ENCODE assay signal across 8 cellular contexts in the genomic region with DNA sequence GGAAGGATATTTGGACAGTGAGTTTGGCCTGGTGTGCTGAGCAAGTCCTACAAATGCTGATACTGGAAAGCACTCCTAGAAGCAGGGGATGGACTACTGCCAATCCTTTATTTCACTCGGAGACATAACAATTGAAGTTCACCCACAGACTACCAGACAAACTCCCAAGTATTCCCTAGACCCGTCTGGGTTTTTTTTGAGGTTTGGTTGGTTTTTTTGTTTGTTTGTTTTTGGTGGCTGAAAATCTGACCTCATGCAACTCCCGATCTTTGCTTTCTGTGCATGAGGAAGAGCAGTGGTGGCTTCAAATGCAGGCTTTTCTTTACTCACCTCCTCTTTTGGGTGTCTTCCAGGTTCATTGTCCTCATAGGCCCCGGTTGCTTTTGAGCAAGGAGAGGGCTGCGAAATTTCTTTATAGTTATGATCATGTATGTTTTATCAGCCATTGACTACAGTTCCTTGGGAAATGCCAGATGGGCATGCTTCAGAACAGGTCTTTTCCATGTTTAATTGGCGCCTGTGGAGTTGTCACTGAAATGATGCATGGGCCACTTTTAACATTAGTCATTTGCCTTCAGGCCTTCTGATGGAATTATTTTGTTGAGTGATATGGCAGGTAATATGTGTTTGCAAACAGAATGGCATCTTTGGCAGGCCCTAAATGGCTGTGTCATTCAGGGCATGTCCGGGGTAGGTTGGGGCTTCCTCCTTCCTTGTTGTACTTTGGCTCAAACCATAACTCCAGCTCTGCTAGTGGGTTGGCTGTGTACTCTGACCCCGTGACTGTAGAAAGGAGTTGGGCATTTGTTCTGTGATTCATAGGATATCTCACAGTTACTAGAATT. TPM values are rescaled to one million over a fixed set of nuclear protein-coding genes. Genes with fewer than 3 reads are reported as not detected.
DNase-seq lines count a peak whose midpoint lies in the region; ATAC-seq and TF ChIP-seq lines count a peak whose summit lies in the region.

No MANE protein-coding gene starts in this region.

- no peak overlapping the region for H2AFZ ChIP-seq in mesenchymal stem cell (ENCODE audit: low read depth, low read length)

- ATAC-seq in HG03060 (IDR thresholded peaks at IDR 0.05; ENCODE audit: low read depth, unreplicated experiment) (peak; percentile 30), HG02678 (IDR thresholded peaks at IDR 0.05; ENCODE audit: unreplicated experiment) (no peak)

- H3K4ac ChIP-seq in mesenchymal stem cell (ENCODE audit: low read depth in 1 of 2, low read length in 2 of 2), result no peak overlapping the region

- peak overlapping the region; percentile 6 for H4K8ac ChIP-seq in mesenchymal stem cell (ENCODE audit: low read length)

- H3K18ac ChIP-seq in mesenchymal stem cell (ENCODE audit: low read depth in 1 of 2, low read length in 2 of 2), result no peak overlapping the region

- TF ChIP-seq CTCF in Caco-2 (IDR thresholded peaks at IDR 0.05; ENCODE audit: insufficient read depth in 1 of 2, low read depth in 1 of 2, low read length in 1 of 2, severe bottlenecking in 1 of 2, unreplicated experiment in 1 of 2), result no peak

- BruUV-seq in Caco-2 (replicated peaks; lab: Mats Ljungman, UMichigan), result no TSS peak

- H3K9ac ChIP-seq in mesenchymal stem cell (ENCODE audit: low read length), result no peak overlapping the region

- H3K27ac ChIP-seq in mesenchymal stem cell (ENCODE audit: low read length, poor library complexity, severe bottlenecking), result peak overlapping the region; percentile 36

- no peak overlapping the region for H2BK15ac ChIP-seq in mesenchymal stem cell (ENCODE audit: low read depth, poor library complexity, severe bottlenecking)

- H3K4me1 Mint-ChIP-seq in Caco-2 (ENCODE audit: low read depth, unreplicated experiment), result peaks cover 18% of the 10 kb centered on the region
- peaks cover 64% of the 10 kb centered on the region for H3K4me1 Mint-ChIP-seq in activated CD4-positive, alpha-beta memory T cell treated with anti-CD3 and anti-CD28 coated beads for 36 hours (ENCODE audit: low read depth)

- no peak overlapping the region for H2AK5ac ChIP-seq in mesenchymal stem cell (ENCODE audit: low read length, severe bottlenecking)

- peak overlapping the region; percentile 49 for H3K4me2 ChIP-seq in mesenchymal stem cell (ENCODE audit: low read length, poor library complexity, severe bottlenecking)

- no peaks in the 10 kb centered on the region for H3K27me3 Mint-ChIP-seq in Caco-2 (ENCODE audit: insufficient read depth, unreplicated experiment)
- no peaks in the 10 kb centered on the region for H3K27me3 Mint-ChIP-seq in activated CD4-positive, alpha-beta memory T cell treated with anti-CD3 and anti-CD28 coated beads for 36 hours

- POLR2A ChIA-PET in Caco-2 (lab: Charles Lee), result no interaction called here
- POLR2A ChIA-PET in activated CD4-positive, alpha-beta memory T cell treated with anti-CD3 and anti-CD28 coated beads for 36 hours (lab: Charles Lee), result interaction anchor here (1.0 to 1.4 kb wide), 2 partner anchors 17 to 20 kb away, joined by 3 to 4 read pairs; no protein-coding TSS in a partner anchor

- H3K36me3 Mint-ChIP-seq in Caco-2 (ENCODE audit: insufficient read depth, unreplicated experiment), result peaks cover 10% of the 10 kb centered on the region
- peaks cover 6% of the 10 kb centered on the region for H3K36me3 Mint-ChIP-seq in activated CD4-positive, alpha-beta memory T cell treated with anti-CD3 and anti-CD28 coated beads for 36 hours

- peak; percentile 18 to 62 for DNase-seq in Caco-2
- peak; percentile 53 for DNase-seq in activated CD4-positive, alpha-beta memory T cell treated with anti-CD3 and anti-CD28 coated beads for 36 hours
- peak; percentile 20 for DNase-seq in mesenchymal stem cell
- DNase-seq in NCI-H1694 treated with DMSO at 0.1 percent for 48 hours (lab: John Stamatoyannopoulos, UW), result no peak
- no peak for DNase-seq in NCI-H1092 treated with DMSO at 0.1 percent for 48 hours (lab: John Stamatoyannopoulos, UW)
- no peak for DNase-seq in 8988T

- no peak overlapping the region for H3K27ac Mint-ChIP-seq in Caco-2 (ENCODE audit: unreplicated experiment)
- peak overlapping the region; percentile 59 for H3K27ac Mint-ChIP-seq in activated CD4-positive, alpha-beta memory T cell treated with anti-CD3 and anti-CD28 coated beads for 36 hours

- CTCF ChIA-PET in Caco-2 (lab: Charles Lee), result interaction anchor here (1.1 kb wide), 1 partner anchor 15 kb away, joined by 3 read pairs; no protein-coding TSS in a partner anchor
- CTCF ChIA-PET in activated CD4-positive, alpha-beta memory T cell treated with anti-CD3 and anti-CD28 coated beads for 36 hours (lab: Charles Lee), result interaction anchor here (0.7 to 1.3 kb wide), 5 partner anchors 8 to 313 kb away, joined by 3 to 10 read pairs (median 3); no protein-coding TSS in a partner anchor

- no peak overlapping the region for H2BK120ac ChIP-seq in mesenchymal stem cell (ENCODE audit: low read depth, low read length)

- H3K14ac ChIP-seq in mesenchymal stem cell (ENCODE audit: low read length in 2 of 2), result no peak overlapping the region

- no peak overlapping the region for H2BK5ac ChIP-seq in mesenchymal stem cell (ENCODE audit: low read depth, low read length, poor library complexity, severe bottlenecking)

- peak overlapping the region; percentile 94 for H3K4me3 Mint-ChIP-seq in Caco-2 (ENCODE audit: unreplicated experiment)
- H3K4me3 Mint-ChIP-seq in activated CD4-positive, alpha-beta memory T cell treated with anti-CD3 and anti-CD28 coated beads for 36 hours, result peak overlapping the region; percentile 94

- 95% methylated on average over 6 of the region's 8 CpGs for WGBS in mesenchymal stem cell

- H3K9me3 ChIP-seq in Caco-2 (no peaks in the 10 kb centered on the region), mesenchymal stem cell (ENCODE audit: control insufficient read depth, low read length) (no peaks in the 10 kb centered on the region)

- no peak overlapping the region for H2BK12ac ChIP-seq in mesenchymal stem cell (ENCODE audit: low read length in 2 of 2)

- peaks cover 15% of the 10 kb centered on the region for H3K79me1 ChIP-seq in mesenchymal stem cell (replicated peaks; ENCODE audit: low read length, poor library complexity, severe bottlenecking)

- no peak overlapping the region for H3K23ac ChIP-seq in mesenchymal stem cell (ENCODE audit: low read length in 2 of 2)

- H3K4me1 ChIP-seq in Caco-2, result peaks cover 29% of the 10 kb centered on the region
- peaks cover 8% of the 10 kb centered on the region for H3K4me1 ChIP-seq in mesenchymal stem cell (ENCODE audit: control insufficient read depth, insufficient read depth, low read depth, low read length)

- H3K36me3 ChIP-seq in Caco-2 (ENCODE audit: control insufficient read depth, insufficient read depth, low read length) (no peaks in the 10 kb centered on the region), mesenchymal stem cell (ENCODE audit: control insufficient read depth in 1 of 2, insufficient read depth in 2 of 2, low read depth in 1 of 2, low read length in 2 of 2) (peaks cover 0 to under 1% of the 10 kb centered on the region in 2 experiments)

- H4K91ac ChIP-seq in mesenchymal stem cell (ENCODE audit: low read length), result no peak overlapping the region

- H3K9me3 Mint-ChIP-seq in Caco-2 (ENCODE audit: unreplicated experiment), result no peaks in the 10 kb centered on the region
- no peaks in the 10 kb centered on the region for H3K9me3 Mint-ChIP-seq in activated CD4-positive, alpha-beta memory T cell treated with anti-CD3 and anti-CD28 coated beads for 36 hours

- H3K4me3 ChIP-seq in Caco-2 (ENCODE audit: low read depth, low read length) (no peak overlapping the region), mesenchymal stem cell (ENCODE audit: insufficient read depth in 1 of 2, low read depth in 1 of 2, low read length in 2 of 2) (no peak overlapping the region)

- H3K27me3 ChIP-seq in Caco-2 (replicated peaks; ENCODE audit: control insufficient read depth, insufficient read depth, low read length), result no peaks in the 10 kb centered on the region
- no peaks in the 10 kb centered on the region for H3K27me3 ChIP-seq in mesenchymal stem cell (ENCODE audit: control insufficient read depth in 1 of 2, insufficient read depth in 1 of 2, low read length in 2 of 2)

- intact Hi-C loops in Caco-2 (cut with micrococcal nuclease; ENCODE audit: unreplicated experiment), result no loop called here
- intact Hi-C loops in activated CD4-positive, alpha-beta memory T cell treated with anti-CD3 and anti-CD28 coated beads for 36 hours (cut with micrococcal nuclease), result loop anchor here (2.0 kb wide), 1 partner anchor 84 kb away; no protein-coding TSS in a partner anchor

RNA-seq across cellular contexts. Expression of a gene that starts 1.9 kb away (rescaled TPM):
- total RNA-seq in Caco-2 (2022), result 25.8 and 36.6 TPM in 2 replicates
- total RNA-seq in activated CD4-positive, alpha-beta memory T cell treated with anti-CD3 and anti-CD28 coated beads for 36 hours, result 1 to 10 TPM; 6.8 to 6.9 TPM
- polyA plus RNA-seq in mesenchymal stem cell (2013, experiment 1 of 2), result 0.83 TPM
- 0.84 TPM for polyA plus RNA-seq in mesenchymal stem cell (2013, experiment 2 of 2)

Comparison
In these comparisons a context has a peak if more than half of its experiments do, and no peak if none do; other contexts are left out.
1. DNase-seq: peak in Caco-2 (2 of 2), activated CD4-positive, alpha-beta memory T cell treated with anti-CD3 and anti-CD28 coated beads for 36 hours (single experiment) and mesenchymal stem cell (single experiment); none in NCI-H1694 treated with DMSO at 0.1 percent for 48 hours (single experiment), NCI-H1092 treated with DMSO at 0.1 percent for 48 hours (single experiment) and 8988T (single experiment).